ENCODE assay signal across 1 cellular context in genomic region chr7:106071356-106071998, GRCh38.
TF ChIP-seq lines count a peak whose summit lies in the region.

No MANE protein-coding gene starts in this region.

TF ChIP-seq in HepG2, 621 proteins besides CTCF, POLR2A, EP300 and RAD21 (continued from another document):
- TF ChIP-seq POGK (CRISPR knock-in tag; conservative IDR thresholded peaks at IDR 0.05) (no peak), MZF1 (CRISPR knock-in tag; IDR thresholded peaks at IDR 0.05; ENCODE audit: borderline replicate concordance) (no peak), MEIS2 (CRISPR knock-in tag; IDR thresholded peaks at IDR 0.05) (no peak), RBFOX2 (IDR thresholded peaks at IDR 0.05; ENCODE audit: low read depth, low read length) (no peak), ZNF883 (CRISPR knock-in tag; IDR thresholded peaks at IDR 0.05; ENCODE audit: not compliant biosample characterization) (no peak), ZFAT (CRISPR knock-in tag; conservative IDR thresholded peaks at IDR 0.05) (no peak), TAF15 (IDR thresholded peaks at IDR 0.05; ENCODE audit: low read depth, low read length, poor library complexity, severe bottlenecking) (no peak), CEBPG (CRISPR knock-in tag; IDR thresholded peaks at IDR 0.05) (peak; percentile 38; the same call in 1 of the 2 replicates), PLSCR1 (CRISPR knock-in tag; IDR thresholded peaks at IDR 0.05; ENCODE audit: borderline replicate concordance) (no peak), ZNF781 (CRISPR knock-in tag; IDR thresholded peaks at IDR 0.05; ENCODE audit: borderline replicate concordance, not compliant biosample characterization) (no peak), ZNF546 (CRISPR knock-in tag; conservative IDR thresholded peaks at IDR 0.05) (no peak), ZNF878 (CRISPR knock-in tag; IDR thresholded peaks at IDR 0.05) (no peak)
- TF ChIP-seq, protein P1, sequence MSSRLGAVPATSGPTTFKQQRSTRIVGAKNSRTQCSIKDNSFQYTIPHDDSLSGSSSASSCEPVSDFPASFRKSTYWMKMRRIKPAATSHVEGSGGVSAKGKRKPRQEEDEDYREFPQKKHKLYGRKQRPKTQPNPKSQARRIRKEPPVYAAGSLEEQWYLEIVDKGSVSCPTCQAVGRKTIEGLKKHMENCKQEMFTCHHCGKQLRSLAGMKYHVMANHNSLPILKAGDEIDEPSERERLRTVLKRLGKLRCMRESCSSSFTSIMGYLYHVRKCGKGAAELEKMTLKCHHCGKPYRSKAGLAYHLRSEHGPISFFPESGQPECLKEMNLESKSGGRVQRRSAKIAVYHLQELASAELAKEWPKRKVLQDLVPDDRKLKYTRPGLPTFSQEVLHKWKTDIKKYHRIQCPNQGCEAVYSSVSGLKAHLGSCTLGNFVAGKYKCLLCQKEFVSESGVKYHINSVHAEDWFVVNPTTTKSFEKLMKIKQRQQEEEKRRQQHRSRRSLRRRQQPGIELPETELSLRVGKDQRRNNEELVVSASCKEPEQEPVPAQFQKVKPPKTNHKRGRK (CRISPR knock-in tag; IDR thresholded peaks at IDR 0.05): no peak
- TF ChIP-seq, protein P2, sequence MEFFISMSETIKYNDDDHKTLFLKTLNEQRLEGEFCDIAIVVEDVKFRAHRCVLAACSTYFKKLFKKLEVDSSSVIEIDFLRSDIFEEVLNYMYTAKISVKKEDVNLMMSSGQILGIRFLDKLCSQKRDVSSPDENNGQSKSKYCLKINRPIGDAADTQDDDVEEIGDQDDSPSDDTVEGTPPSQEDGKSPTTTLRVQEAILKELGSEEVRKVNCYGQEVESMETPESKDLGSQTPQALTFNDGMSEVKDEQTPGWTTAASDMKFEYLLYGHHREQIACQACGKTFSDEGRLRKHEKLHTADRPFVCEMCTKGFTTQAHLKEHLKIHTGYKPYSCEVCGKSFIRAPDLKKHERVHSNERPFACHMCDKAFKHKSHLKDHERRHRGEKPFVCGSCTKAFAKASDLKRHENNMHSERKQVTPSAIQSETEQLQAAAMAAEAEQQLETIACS (CRISPR knock-in tag; IDR thresholded peaks at IDR 0.05): no peak
